Comparison of ENCODE assay signal across 10 cellular contexts in the genomic region with DNA sequence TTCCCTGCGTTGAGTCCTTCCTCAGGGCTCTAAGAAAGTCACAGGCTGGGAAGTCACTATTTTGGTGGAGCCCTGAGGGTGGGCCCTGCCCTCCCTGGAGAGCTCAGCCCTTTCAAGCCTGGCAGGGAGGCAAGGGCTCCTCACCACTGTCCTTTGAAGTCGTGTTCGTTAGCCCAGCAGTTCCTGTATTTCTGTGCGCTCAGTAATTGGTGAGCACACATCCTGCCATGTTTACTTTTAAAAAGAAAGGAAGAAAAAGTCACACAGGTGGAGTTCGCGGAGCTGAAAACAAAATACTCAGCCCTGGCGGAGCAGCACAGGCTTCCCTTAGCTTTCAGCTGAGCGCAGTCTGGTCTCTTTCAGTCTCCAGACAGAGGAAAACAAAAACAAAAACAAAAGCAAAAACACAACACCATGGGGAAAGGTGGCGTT. TPM values are rescaled to one million over a fixed set of nuclear protein-coding genes. Genes with fewer than 3 reads are reported as not detected.
A peak's percentile ranks its signal among the peaks of the same experiment; 100 is the strongest.
DNase-seq lines count a peak whose midpoint lies in the region; ATAC-seq, FAIRE-seq and TF ChIP-seq lines count a peak whose summit lies in the region.
"Had no signal": no experiment of that assay in that cellular context is flagged by ENCODE, and none has a peak within 500 bp of the region (broad histone marks: within the 10 kb centered on the region; RNA-seq: fewer than 3 reads in every experiment).

No MANE protein-coding gene starts in this region.

- H3K4me2 ChIP-seq in DND-41 (ENCODE audit: insufficient read depth, low read length), result peak overlapping the region; percentile 65

- peak overlapping the region; percentile 60 for H3K9ac ChIP-seq in DND-41 (ENCODE audit: low read depth, low read length)

- no peaks in the 10 kb centered on the region for H3K9me3 ChIP-seq in DND-41 (ENCODE audit: insufficient read depth, low read length, severe bottlenecking)
- H3K9me3 ChIP-seq: tibial nerve had no signal

- ATAC-seq in DND-41 (ENCODE audit: insufficient read depth, low read depth) (peak; percentile 97), memory B cell (ENCODE audit: low read depth) (no peak)
- ATAC-seq in activated T-cell treated with anti-CD3 and anti-CD28 coated beads, Interleukin-2, amount 50 U/mL, for 4 hours, result peak; percentile 60 to 62

- no peak for FAIRE-seq in GM12892 (lab: Jason Lieb, UNC)

- TF ChIP-seq POLR2A in GM12892 (IDR thresholded peaks at IDR 0.05; ENCODE audit: low read depth, low read length), result no peak

- H3K4me3 Mint-ChIP-seq in activated T-cell treated with anti-CD3 and anti-CD28 coated beads, Interleukin-2, amount 50 U/mL, for 4 hours, result peak overlapping the region; percentile 84
- H3K4me3 Mint-ChIP-seq in memory B cell, result peak overlapping the region; percentile 37

- H2AFZ ChIP-seq in DND-41 (ENCODE audit: low read depth, low read length), result peak overlapping the region; percentile 53

- peak overlapping the region in 1 of 2 experiments; percentile 48; a peak in 3 of 4 replicates for H3K4me3 ChIP-seq in DND-41 (ENCODE audit: low read depth in 1 of 2, low read length in 2 of 2)
- H3K4me3 ChIP-seq: tibial nerve had no signal

- H3K4me1 ChIP-seq in DND-41 (ENCODE audit: insufficient read depth, low read length), result peaks cover 55% of the 10 kb centered on the region
- H3K4me1 ChIP-seq: tibial nerve had no signal

- H3K36me3 Mint-ChIP-seq in activated T-cell treated with anti-CD3 and anti-CD28 coated beads, Interleukin-2, amount 50 U/mL, for 4 hours (ENCODE audit: insufficient read depth), result peaks cover 5% of the 10 kb centered on the region
- H3K36me3 Mint-ChIP-seq in memory B cell, result no peaks in the 10 kb centered on the region

- DNase-seq in DND-41 (peak; percentile 91), Kasumi-1 (lab: John Stamatoyannopoulos, UW) (peak; percentile 61 to 73), memory B cell (ENCODE audit: low spot score in 2 of 2) (no peak), NCI-H82 (lab: John Stamatoyannopoulos, UW) (no peak), NCI-H345 treated with DMSO at 0.1 percent for 48 hours (lab: John Stamatoyannopoulos, UW; ENCODE audit: unreplicated experiment) (no peak), GM12892 (ENCODE audit: insufficient read length) (no peak), ureter (ENCODE audit: low spot score) (no peak)
- peak; percentile 17 for DNase-seq in activated T-cell treated with anti-CD3 and anti-CD28 coated beads, Interleukin-2, amount 50 U/mL, for 4 hours
- DNase-seq: NCI-H446 had no signal

- TF ChIP-seq CTCF in DND-41 (IDR thresholded peaks at IDR 0.05; ENCODE audit: borderline replicate concordance, extremely low read depth, low read length, poor library complexity, severe bottlenecking), result no peak

- H4K20me1 ChIP-seq in DND-41 (ENCODE audit: insufficient read depth, low read length), result no peaks in the 10 kb centered on the region

- H3K79me2 ChIP-seq in DND-41 (ENCODE audit: insufficient read depth, low read length), result peaks cover 64% of the 10 kb centered on the region

- H3K9me3 Mint-ChIP-seq in activated T-cell treated with anti-CD3 and anti-CD28 coated beads, Interleukin-2, amount 50 U/mL, for 4 hours, result no peaks in the 10 kb centered on the region
- H3K9me3 Mint-ChIP-seq in memory B cell, result no peaks in the 10 kb centered on the region

- H3K27me3 ChIP-seq in DND-41 (ENCODE audit: insufficient read depth, low read length, poor library complexity), result no peaks in the 10 kb centered on the region
- H3K27me3 ChIP-seq: tibial nerve had no signal

- H3K4me1 Mint-ChIP-seq in activated T-cell treated with anti-CD3 and anti-CD28 coated beads, Interleukin-2, amount 50 U/mL, for 4 hours (ENCODE audit: low read depth), result peaks cover 81% of the 10 kb centered on the region
- peaks cover 7% of the 10 kb centered on the region for H3K4me1 Mint-ChIP-seq in memory B cell

- H3K27ac Mint-ChIP-seq in memory B cell, result no peak overlapping the region

- H3K27ac ChIP-seq in DND-41 (ENCODE audit: low read length), result peak overlapping the region; percentile 95

- no peaks in the 10 kb centered on the region; the same call in 1 of the 2 replicates for H3K36me3 ChIP-seq in DND-41 (ENCODE audit: insufficient read depth, low read length)
- H3K36me3 ChIP-seq: tibial nerve had no signal

- no peaks in the 10 kb centered on the region for H3K27me3 Mint-ChIP-seq in activated T-cell treated with anti-CD3 and anti-CD28 coated beads, Interleukin-2, amount 50 U/mL, for 4 hours (ENCODE audit: low read depth)
- peaks cover 10% of the 10 kb centered on the region for H3K27me3 Mint-ChIP-seq in memory B cell

RNA-seq across cellular contexts. Expression of a gene that starts 37.1 kb away (rescaled TPM):
- 10 to 100 TPM; 21.4 to 26.2 (median 22.3) TPM for total RNA-seq in activated T-cell treated with anti-CD3 and anti-CD28 coated beads, Interleukin-2, amount 50 U/mL, for 4 hours
- polyA plus RNA-seq in GM12892 (2012; ENCODE audit: missing spikeins), result not detected
- 4.3 TPM for total RNA-seq in ureter

Comparison
In these comparisons a context has a peak if more than half of its experiments do, and no peak if none do; other contexts are left out.
1. DNase-seq: peak in DND-41 (single experiment), Kasumi-1 (2 of 2) and activated T-cell treated with anti-CD3 and anti-CD28 coated beads, Interleukin-2, amount 50 U/mL, for 4 hours (single experiment); none in memory B cell (0 of 2), NCI-H82 (single experiment), NCI-H345 treated with DMSO at 0.1 percent for 48 hours (single experiment), GM12892 (single experiment) and ureter (single experiment).